ENCODE assay signal across 2 cellular contexts in genomic region chr6:49556429-49556837, GRCh38.
TF ChIP-seq lines count a peak whose summit lies in the region.

No MANE protein-coding gene starts in this region.

TF ChIP-seq in A549, 52 proteins besides CTCF, POLR2A, EP300 and RAD21 (continued from another document):
- TF ChIP-seq PBX3 (IDR thresholded peaks at IDR 0.05) (peak; percentile 43; the same call in 1 of the 2 replicates), MAFK (IDR thresholded peaks at IDR 0.05; ENCODE audit: partially characterized antibody) (peak; percentile 15), JUNB (IDR thresholded peaks at IDR 0.05) (peak; percentile 84), CBX2 (IDR thresholded peaks at IDR 0.05; ENCODE audit: borderline replicate concordance, low read depth) (no peak), GATA3 (IDR thresholded peaks at IDR 0.05; ENCODE audit: borderline replicate concordance) (peak; percentile 57; the same call in 1 of the 2 replicates), ZNF302 (CRISPR knock-in tag; IDR thresholded peaks at IDR 0.05) (no peak), MYC (IDR thresholded peaks at IDR 0.05; ENCODE audit: borderline replicate concordance, low read length) (no peak), NR3C1 (IDR thresholded peaks at IDR 0.05) (no peak), REST (IDR thresholded peaks at IDR 0.05) (no peak), JUN (IDR thresholded peaks at IDR 0.05) (peak; percentile 29 to 73; a peak in 2 of 5 replicates), RFX5 (IDR thresholded peaks at IDR 0.05) (no peak), PHF8 (IDR thresholded peaks at IDR 0.05; ENCODE audit: borderline replicate concordance, low read depth) (no peak), KDM5A (IDR thresholded peaks at IDR 0.05) (no peak), MAZ (IDR thresholded peaks at IDR 0.05; ENCODE audit: borderline replicate concordance, low read depth, low read length) (no peak), HOXB5 (CRISPR knock-in tag; IDR thresholded peaks at IDR 0.05) (peak; percentile 100), SMC3 (IDR thresholded peaks at IDR 0.05) (no peak), POLR2AphosphoS2 (conservative IDR thresholded peaks at IDR 0.05; ENCODE audit: low read length) (no peak), HES2 (IDR thresholded peaks at IDR 0.05) (peak; percentile 52; the same call in 1 of the 2 replicates), RCOR1 (IDR thresholded peaks at IDR 0.05; ENCODE audit: low read depth, low read length) (no peak), CEBPB (IDR thresholded peaks at IDR 0.05) (peak; percentile 93 to 98), FOSL2 (IDR thresholded peaks at IDR 0.05) (peak; percentile 82), FOSL2 (CRISPR knock-in tag; IDR thresholded peaks at IDR 0.05) (peak; percentile 95)

TF ChIP-seq in HCT116, 20 proteins besides CTCF, POLR2A, EP300 and RAD21 (continued from another document):
- TF ChIP-seq ZBTB33 (IDR thresholded peaks at IDR 0.05; ENCODE audit: extremely low read depth, insufficient replicate concordance, low read length) (peak; percentile 48), POLR2AphosphoS5 (IDR thresholded peaks at IDR 0.05; ENCODE audit: low read depth, low read length) (peak; percentile 61)
TF ChIP-seq in HCT116: peak in this region for 9.
